ENCODE assay signal across 1 cellular context in genomic region chr6:32167761-32168262, GRCh38.
TF ChIP-seq lines count a peak whose summit lies in the region.

No MANE protein-coding gene starts in this region.

TF ChIP-seq in K562, 482 proteins besides CTCF, POLR2A, EP300 and RAD21 (continued from another document and continues in another):
- peak; percentile 78 for TF ChIP-seq MBD2 (IDR thresholded peaks at IDR 0.05; ENCODE audit: borderline replicate concordance, low read depth)
- TF ChIP-seq TRIM24 (IDR thresholded peaks at IDR 0.05): peak; percentile 81 to 88
- TF ChIP-seq ZNF445 (CRISPR knock-in tag; IDR thresholded peaks at IDR 0.05; ENCODE audit: low read depth): no peak
- no peak for TF ChIP-seq POLR2G (IDR thresholded peaks at IDR 0.05; ENCODE audit: low read depth, low read length)
- no peak for TF ChIP-seq SIRT6 (IDR thresholded peaks at IDR 0.05; ENCODE audit: low read depth, low read length)
- no peak for TF ChIP-seq ZNF561 (CRISPR knock-in tag; conservative IDR thresholded peaks at IDR 0.05)
- TF ChIP-seq KAT7 (CRISPR knock-in tag; IDR thresholded peaks at IDR 0.05; ENCODE audit: borderline replicate concordance): no peak
- TF ChIP-seq ZBTB43 (CRISPR knock-in tag; IDR thresholded peaks at IDR 0.05): no peak
- no peak for TF ChIP-seq FOXK1 (CRISPR knock-in tag; IDR thresholded peaks at IDR 0.05; ENCODE audit: borderline replicate concordance)
- TF ChIP-seq SMAD3 (CRISPR knock-in tag; conservative IDR thresholded peaks at IDR 0.05): peak; percentile 92
- no peak for TF ChIP-seq ZNF212 (CRISPR knock-in tag; IDR thresholded peaks at IDR 0.05)
- peak; percentile 74 for TF ChIP-seq ZNF41 (CRISPR knock-in tag; conservative IDR thresholded peaks at IDR 0.05)
- peak; percentile 81 for TF ChIP-seq IRF9 (tag; IDR thresholded peaks at IDR 0.05)
- TF ChIP-seq GTF2A2 (tag; IDR thresholded peaks at IDR 0.05): no peak
- TF ChIP-seq MCM3 (IDR thresholded peaks at IDR 0.05): no peak
- TF ChIP-seq ZNF431 (CRISPR knock-in tag; IDR thresholded peaks at IDR 0.05): no peak
- TF ChIP-seq SIN3B (IDR thresholded peaks at IDR 0.05; ENCODE audit: low read depth): peak; percentile 20; the same call in 1 of the 2 replicates
- TF ChIP-seq ZNF232 (CRISPR knock-in tag; IDR thresholded peaks at IDR 0.05): no peak
- peak; percentile 86 for TF ChIP-seq STAT5A (IDR thresholded peaks at IDR 0.05; ENCODE audit: borderline replicate concordance, low read length)
- TF ChIP-seq TEAD4 (IDR thresholded peaks at IDR 0.05; ENCODE audit: low read length): peak; percentile 93
- no peak for TF ChIP-seq TEAD4 (CRISPR knock-in tag; IDR thresholded peaks at IDR 0.05; ENCODE audit: borderline replicate concordance)
- TF ChIP-seq ARID1B (IDR thresholded peaks at IDR 0.05): peak; percentile 98
- TF ChIP-seq, protein P1, sequence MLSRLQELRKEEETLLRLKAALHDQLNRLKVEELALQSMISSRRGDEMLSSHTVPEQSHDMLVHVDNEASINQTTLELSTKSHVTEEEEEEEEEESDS (CRISPR knock-in tag; IDR thresholded peaks at IDR 0.05): no peak
- TF ChIP-seq POLR3A (IDR thresholded peaks at IDR 0.05; ENCODE audit: borderline replicate concordance, extremely low read depth, insufficient read depth, insufficient read length): no peak
- no peak for TF ChIP-seq NUFIP1 (IDR thresholded peaks at IDR 0.05; ENCODE audit: partially characterized antibody)
- peak; percentile 90 for TF ChIP-seq FOXM1 (IDR thresholded peaks at IDR 0.05; ENCODE audit: low read depth)
- no peak for TF ChIP-seq FOXM1 (CRISPR knock-in tag; IDR thresholded peaks at IDR 0.05; ENCODE audit: low read depth)
- TF ChIP-seq USF2 (CRISPR knock-in tag; IDR thresholded peaks at IDR 0.05): no peak
- TF ChIP-seq, protein P2, sequence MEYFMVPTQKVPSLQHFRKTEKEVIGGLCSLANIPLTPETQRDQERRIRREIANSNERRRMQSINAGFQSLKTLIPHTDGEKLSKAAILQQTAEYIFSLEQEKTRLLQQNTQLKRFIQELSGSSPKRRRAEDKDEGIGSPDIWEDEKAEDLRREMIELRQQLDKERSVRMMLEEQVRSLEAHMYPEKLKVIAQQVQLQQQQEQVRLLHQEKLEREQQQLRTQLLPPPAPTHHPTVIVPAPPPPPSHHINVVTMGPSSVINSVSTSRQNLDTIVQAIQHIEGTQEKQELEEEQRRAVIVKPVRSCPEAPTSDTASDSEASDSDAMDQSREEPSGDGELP (CRISPR knock-in tag; IDR thresholded peaks at IDR 0.05; ENCODE audit: borderline replicate concordance): peak; percentile 63; the same call in 1 of the 2 replicates
- TF ChIP-seq MED1 (CRISPR knock-in tag; IDR thresholded peaks at IDR 0.05; ENCODE audit: borderline replicate concordance): no peak
- TF ChIP-seq AFF1 (IDR thresholded peaks at IDR 0.05; ENCODE audit: low read depth in 1 of 2, partially characterized antibody in 2 of 2): peak in 1 of 2 experiments; percentile 71
- no peak for TF ChIP-seq NR2C1 (IDR thresholded peaks at IDR 0.05)
- no peak; the same call in 1 of the 2 replicates for TF ChIP-seq NR2C1 (tag; IDR thresholded peaks at IDR 0.05)
- peak; percentile 42; the same call in 1 of the 2 replicates for TF ChIP-seq GMEB1 (CRISPR knock-in tag; IDR thresholded peaks at IDR 0.05)
- TF ChIP-seq LCOR (CRISPR knock-in tag; IDR thresholded peaks at IDR 0.05): 0 out of 2 replicates have a peak, but pooled peaks have one; percentile 10
- TF ChIP-seq ZNF23 (CRISPR knock-in tag; IDR thresholded peaks at IDR 0.05): no peak; the same call in 1 of the 2 replicates
- no peak for TF ChIP-seq ZNF134 (CRISPR knock-in tag; conservative IDR thresholded peaks at IDR 0.05)
- no peak for TF ChIP-seq ZNF121 (CRISPR knock-in tag; conservative IDR thresholded peaks at IDR 0.05)
- no peak for TF ChIP-seq ELF2 (CRISPR knock-in tag; IDR thresholded peaks at IDR 0.05)
- no peak for TF ChIP-seq PCBP2 (IDR thresholded peaks at IDR 0.05; ENCODE audit: low read depth, low read length, poor library complexity, severe bottlenecking)
- no peak; the same call in 1 of the 2 replicates for TF ChIP-seq TCF7 (IDR thresholded peaks at IDR 0.05; ENCODE audit: borderline replicate concordance)
- no peak for TF ChIP-seq ZNF75A (CRISPR knock-in tag; IDR thresholded peaks at IDR 0.05)
- TF ChIP-seq, protein P3, sequence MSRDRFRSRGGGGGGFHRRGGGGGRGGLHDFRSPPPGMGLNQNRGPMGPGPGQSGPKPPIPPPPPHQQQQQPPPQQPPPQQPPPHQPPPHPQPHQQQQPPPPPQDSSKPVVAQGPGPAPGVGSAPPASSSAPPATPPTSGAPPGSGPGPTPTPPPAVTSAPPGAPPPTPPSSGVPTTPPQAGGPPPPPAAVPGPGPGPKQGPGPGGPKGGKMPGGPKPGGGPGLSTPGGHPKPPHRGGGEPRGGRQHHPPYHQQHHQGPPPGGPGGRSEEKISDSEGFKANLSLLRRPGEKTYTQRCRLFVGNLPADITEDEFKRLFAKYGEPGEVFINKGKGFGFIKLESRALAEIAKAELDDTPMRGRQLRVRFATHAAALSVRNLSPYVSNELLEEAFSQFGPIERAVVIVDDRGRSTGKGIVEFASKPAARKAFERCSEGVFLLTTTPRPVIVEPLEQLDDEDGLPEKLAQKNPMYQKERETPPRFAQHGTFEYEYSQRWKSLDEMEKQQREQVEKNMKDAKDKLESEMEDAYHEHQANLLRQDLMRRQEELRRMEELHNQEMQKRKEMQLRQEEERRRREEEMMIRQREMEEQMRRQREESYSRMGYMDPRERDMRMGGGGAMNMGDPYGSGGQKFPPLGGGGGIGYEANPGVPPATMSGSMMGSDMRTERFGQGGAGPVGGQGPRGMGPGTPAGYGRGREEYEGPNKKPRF (IDR thresholded peaks at IDR 0.05; ENCODE audit: low read depth, low read length): no peak
- TF ChIP-seq KDM2B (CRISPR knock-in tag; IDR thresholded peaks at IDR 0.05): no peak
- TF ChIP-seq ZNF764 (CRISPR knock-in tag; IDR thresholded peaks at IDR 0.05; ENCODE audit: low read depth): no peak
- TF ChIP-seq, protein P4, sequence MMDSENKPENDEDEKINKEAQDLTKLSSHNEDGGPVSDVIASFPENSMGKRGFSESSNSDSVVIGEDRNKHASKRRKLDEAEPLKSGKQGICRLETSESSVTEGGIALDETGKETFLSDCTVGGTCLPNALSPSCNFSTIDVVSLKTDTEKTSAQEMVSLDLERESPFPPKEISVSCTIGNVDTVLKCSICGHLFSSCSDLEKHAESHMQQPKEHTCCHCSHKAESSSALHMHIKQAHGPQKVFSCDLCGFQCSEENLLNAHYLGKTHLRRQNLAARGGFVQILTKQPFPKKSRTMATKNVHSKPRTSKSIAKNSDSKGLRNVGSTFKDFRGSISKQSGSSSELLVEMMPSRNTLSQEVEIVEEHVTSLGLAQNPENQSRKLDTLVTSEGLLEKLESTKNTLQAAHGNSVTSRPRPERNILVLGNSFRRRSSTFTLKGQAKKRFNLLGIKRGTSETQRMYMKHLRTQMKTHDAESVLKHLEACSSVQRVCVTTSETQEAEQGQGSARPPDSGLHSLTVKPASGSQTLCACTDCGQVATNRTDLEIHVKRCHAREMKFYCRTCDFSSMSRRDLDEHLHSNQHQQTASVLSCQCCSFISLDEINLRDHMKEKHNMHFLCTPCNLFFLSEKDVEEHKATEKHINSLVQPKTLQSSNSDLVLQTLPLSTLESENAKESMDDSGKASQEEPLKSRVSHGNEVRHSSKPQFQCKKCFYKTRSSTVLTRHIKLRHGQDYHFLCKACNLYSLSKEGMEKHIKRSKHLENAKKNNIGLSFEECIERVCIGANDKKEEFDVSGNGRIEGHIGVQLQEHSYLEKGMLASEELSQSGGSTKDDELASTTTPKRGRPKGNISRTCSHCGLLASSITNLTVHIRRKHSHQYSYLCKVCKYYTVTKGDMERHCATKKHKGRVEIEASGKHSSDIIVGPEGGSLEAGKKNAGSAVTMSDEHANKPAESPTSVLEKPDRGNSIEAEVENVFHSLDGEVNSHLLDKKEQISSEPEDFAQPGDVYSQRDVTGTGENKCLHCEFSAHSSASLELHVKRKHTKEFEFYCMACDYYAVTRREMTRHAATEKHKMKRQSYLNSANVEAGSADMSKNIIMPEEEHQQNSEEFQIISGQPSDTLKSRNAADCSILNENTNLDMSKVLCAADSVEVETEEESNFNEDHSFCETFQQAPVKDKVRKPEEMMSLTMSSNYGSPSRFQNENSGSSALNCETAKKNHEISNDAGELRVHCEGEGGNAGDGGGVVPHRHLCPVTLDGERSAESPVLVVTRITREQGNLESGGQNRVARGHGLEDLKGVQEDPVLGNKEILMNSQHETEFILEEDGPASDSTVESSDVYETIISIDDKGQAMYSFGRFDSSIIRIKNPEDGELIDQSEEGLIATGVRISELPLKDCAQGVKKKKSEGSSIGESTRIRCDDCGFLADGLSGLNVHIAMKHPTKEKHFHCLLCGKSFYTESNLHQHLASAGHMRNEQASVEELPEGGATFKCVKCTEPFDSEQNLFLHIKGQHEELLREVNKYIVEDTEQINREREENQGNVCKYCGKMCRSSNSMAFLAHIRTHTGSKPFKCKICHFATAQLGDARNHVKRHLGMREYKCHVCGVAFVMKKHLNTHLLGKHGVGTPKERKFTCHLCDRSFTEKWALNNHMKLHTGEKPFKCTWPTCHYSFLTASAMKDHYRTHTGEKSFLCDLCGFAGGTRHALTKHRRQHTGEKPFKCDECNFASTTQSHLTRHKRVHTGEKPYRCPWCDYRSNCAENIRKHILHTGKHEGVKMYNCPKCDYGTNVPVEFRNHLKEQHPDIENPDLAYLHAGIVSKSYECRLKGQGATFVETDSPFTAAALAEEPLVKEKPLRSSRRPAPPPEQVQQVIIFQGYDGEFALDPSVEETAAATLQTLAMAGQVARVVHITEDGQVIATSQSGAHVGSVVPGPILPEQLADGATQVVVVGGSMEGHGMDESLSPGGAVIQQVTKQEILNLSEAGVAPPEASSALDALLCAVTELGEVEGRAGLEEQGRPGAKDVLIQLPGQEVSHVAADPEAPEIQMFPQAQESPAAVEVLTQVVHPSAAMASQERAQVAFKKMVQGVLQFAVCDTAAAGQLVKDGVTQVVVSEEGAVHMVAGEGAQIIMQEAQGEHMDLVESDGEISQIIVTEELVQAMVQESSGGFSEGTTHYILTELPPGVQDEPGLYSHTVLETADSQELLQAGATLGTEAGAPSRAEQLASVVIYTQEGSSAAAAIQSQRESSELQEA (IDR thresholded peaks at IDR 0.05; ENCODE audit: low read depth): no peak
- no peak for TF ChIP-seq NR2C2 (CRISPR knock-in tag; IDR thresholded peaks at IDR 0.05)
- no peak for TF ChIP-seq NR2C2 (tag; IDR thresholded peaks at IDR 0.05)
- TF ChIP-seq EWSR1 (IDR thresholded peaks at IDR 0.05; ENCODE audit: borderline replicate concordance, low read depth, partially characterized antibody): no peak
